Comparison of ENCODE assay signal across 18 cellular contexts in the genomic region with DNA sequence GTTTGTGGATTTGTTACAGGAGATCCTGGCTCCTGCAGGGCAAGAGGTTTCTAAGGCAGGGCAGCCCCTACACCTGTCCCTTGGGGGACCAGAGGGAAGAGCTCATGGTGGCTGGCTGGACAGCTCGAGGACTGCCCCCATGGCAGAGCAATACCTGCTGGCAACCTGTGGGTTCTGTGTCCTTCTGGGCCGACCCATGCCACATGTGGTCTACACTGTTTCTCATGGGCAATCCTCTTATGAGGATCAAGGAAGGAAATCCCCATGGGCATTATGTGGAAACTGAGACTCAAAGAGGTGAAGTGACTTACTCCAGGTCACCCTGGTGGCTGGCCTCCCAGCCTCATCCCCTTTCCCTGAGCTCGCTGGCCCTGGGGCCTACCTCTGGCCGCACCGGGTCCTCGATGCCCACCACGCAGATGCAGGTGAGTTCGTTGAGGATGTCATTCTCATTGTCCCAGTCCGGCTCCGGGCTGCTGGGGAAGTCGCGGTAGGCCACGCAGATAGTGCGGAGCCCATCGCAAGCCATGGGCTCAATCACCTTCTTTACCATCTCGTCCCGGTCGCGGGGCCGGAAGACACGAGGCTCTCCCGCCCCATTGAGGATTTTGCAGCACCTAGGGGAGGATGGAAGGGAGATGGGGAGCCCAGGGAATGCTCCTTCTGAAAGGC. TPM values are rescaled to one million over a fixed set of nuclear protein-coding genes. Genes with fewer than 3 reads are reported as not detected.
DNase-seq lines count a peak whose midpoint lies in the region; ATAC-seq and TF ChIP-seq lines count a peak whose summit lies in the region.
"Had no signal": no experiment of that assay in that cellular context is flagged by ENCODE, and none has a peak within 500 bp of the region (broad histone marks: within the 10 kb centered on the region; RNA-seq: fewer than 3 reads in every experiment).

No MANE protein-coding gene starts in this region.

- H3K9me3 ChIP-seq in neuronal stem cell (replicated peaks in 1 of 2; ENCODE audit: control insufficient read depth in 2 of 2, insufficient read depth in 1 of 2, low read depth in 1 of 2, low read length in 2 of 2) (no peaks in the 10 kb centered on the region), mucosa of descending colon (no peaks in the 10 kb centered on the region), vagina (no peaks in the 10 kb centered on the region)

- no peak overlapping the region for H3K23ac ChIP-seq in neuronal stem cell (ENCODE audit: low read depth, low read length, poor library complexity)

- H3K18ac ChIP-seq in neuronal stem cell (ENCODE audit: low read length): peak overlapping the region; percentile 23

- H2AK5ac ChIP-seq in neuronal stem cell (ENCODE audit: low read depth, low read length): peak overlapping the region; percentile 22

- no peak overlapping the region for H3K4me3 ChIP-seq in neuronal stem cell (ENCODE audit: low read length in 2 of 2)
- H3K4me3 ChIP-seq in mucosa of descending colon: no peak overlapping the region
- H3K4me3 ChIP-seq in vagina: no peak overlapping the region
- H3K4me3 ChIP-seq: K562, SK-N-MC had no signal

- no peak for DNase-seq in HFFc6
- peak; percentile 77 for DNase-seq in chondrocyte (ENCODE audit: low spot score)
- DNase-seq in neuronal stem cell (ENCODE audit: low spot score): no peak
- no peak for DNase-seq in mucosa of descending colon
- DNase-seq in kidney tubule cell (ENCODE audit: low spot score): no peak
- no peak for DNase-seq in vagina (ENCODE audit: extremely low spot score in 2 of 2)
- DNase-seq: AML-193; Caco-2; CD4-positive, alpha-beta T cell; GF-D8; NCI-H1105 treated with DMSO at 0.1 percent for 48 hours; NCI-H1694; NCI-H510A; NCI-H748 treated with DMSO at 0.1 percent for 48 hours; NK-92 treated with Interleukin-12 subunit alpha and Interleukin-12 subunit beta, amount 100 ng/mL, for 24 hours had no signal

- H4K91ac ChIP-seq in neuronal stem cell (ENCODE audit: low read depth, low read length, poor library complexity): no peak overlapping the region

- no peaks in the 10 kb centered on the region for H3K79me1 ChIP-seq in neuronal stem cell (ENCODE audit: low read depth, low read length)

- no peak overlapping the region for H2BK120ac ChIP-seq in neuronal stem cell (ENCODE audit: low read depth, low read length)

- H3K4me1 Mint-ChIP-seq in HFFc6 (ENCODE audit: low read depth): peaks cover 46% of the 10 kb centered on the region
- H3K4me1 Mint-ChIP-seq in chondrocyte (ENCODE audit: low read depth): peaks cover 27% of the 10 kb centered on the region
- peaks cover 54% of the 10 kb centered on the region for H3K4me1 Mint-ChIP-seq in stimulated activated memory B cell treated with anti-CD40 and anti-IgM and Interleukin-4, amounts not matched to agents 10 μg/mL and 1 μg/mL and 100 μg/mL, for 72 hours

- H3K27me3 ChIP-seq in neuronal stem cell (ENCODE audit: control insufficient read depth in 3 of 3, insufficient read depth in 3 of 3, low read depth in 1 of 3, low read length in 3 of 3) (peaks cover 0 to 36% (median 0%) of the 10 kb centered on the region in 3 experiments), vagina (no peaks in the 10 kb centered on the region)

- H3K9me3 Mint-ChIP-seq in HFFc6: no peaks in the 10 kb centered on the region
- peaks cover 10% of the 10 kb centered on the region for H3K9me3 Mint-ChIP-seq in chondrocyte (ENCODE audit: low read depth)
- H3K9me3 Mint-ChIP-seq in stimulated activated memory B cell treated with anti-CD40 and anti-IgM and Interleukin-4, amounts not matched to agents 10 μg/mL and 1 μg/mL and 100 μg/mL, for 72 hours: no peaks in the 10 kb centered on the region
- H3K9me3 Mint-ChIP-seq: CD4-positive, alpha-beta T cell had no signal

- H3K4me3 Mint-ChIP-seq in HFFc6: no peak overlapping the region
- no peak overlapping the region for H3K4me3 Mint-ChIP-seq in chondrocyte (ENCODE audit: unreplicated experiment)
- H3K4me3 Mint-ChIP-seq in stimulated activated memory B cell treated with anti-CD40 and anti-IgM and Interleukin-4, amounts not matched to agents 10 μg/mL and 1 μg/mL and 100 μg/mL, for 72 hours: no peak overlapping the region
- H3K4me3 Mint-ChIP-seq: CD4-positive, alpha-beta T cell had no signal

- no CpG with 5 or more reads among the region's 22 CpGs for WGBS in neuronal stem cell (ENCODE audit: extremely low coverage in 2 of 2, insufficient read length in 2 of 2, insufficient replicate concordance in 1 of 2), 2 donors

- no peak overlapping the region for H4K8ac ChIP-seq in neuronal stem cell (ENCODE audit: low read depth, low read length)

- peaks cover 3% of the 10 kb centered on the region; the same call in 1 of the 2 replicates for H3K36me3 Mint-ChIP-seq in HFFc6 (ENCODE audit: low read depth)
- peaks cover 2% of the 10 kb centered on the region for H3K36me3 Mint-ChIP-seq in chondrocyte (ENCODE audit: low read depth)
- H3K36me3 Mint-ChIP-seq in stimulated activated memory B cell treated with anti-CD40 and anti-IgM and Interleukin-4, amounts not matched to agents 10 μg/mL and 1 μg/mL and 100 μg/mL, for 72 hours: no peaks in the 10 kb centered on the region

- peak overlapping the region; percentile 4 for H3K9ac ChIP-seq in neuronal stem cell (ENCODE audit: low read depth, low read length, poor library complexity)

- H3K27ac Mint-ChIP-seq in HFFc6 (peak overlapping the region; percentile 83), chondrocyte (ENCODE audit: unreplicated experiment) (peak overlapping the region; percentile 85)
- peak overlapping the region; percentile 11 for H3K27ac Mint-ChIP-seq in stimulated activated memory B cell treated with anti-CD40 and anti-IgM and Interleukin-4, amounts not matched to agents 10 μg/mL and 1 μg/mL and 100 μg/mL, for 72 hours
- H3K27ac Mint-ChIP-seq: CD4-positive, alpha-beta T cell had no signal

- peaks cover 4% of the 10 kb centered on the region for H3K27me3 Mint-ChIP-seq in HFFc6 (ENCODE audit: insufficient read depth)
- H3K27me3 Mint-ChIP-seq in chondrocyte (ENCODE audit: low read depth): peaks cover 12% of the 10 kb centered on the region
- no peaks in the 10 kb centered on the region for H3K27me3 Mint-ChIP-seq in stimulated activated memory B cell treated with anti-CD40 and anti-IgM and Interleukin-4, amounts not matched to agents 10 μg/mL and 1 μg/mL and 100 μg/mL, for 72 hours

- H2AFZ ChIP-seq in neuronal stem cell (ENCODE audit: low read length): no peak overlapping the region

- TF ChIP-seq CTCF in HFFc6 (IDR thresholded peaks at IDR 0.05) (no peak), chondrocyte (IDR thresholded peaks at IDR 0.05) (no peak), mucosa of descending colon (IDR thresholded peaks at IDR 0.05) (no peak), vagina (IDR thresholded peaks at IDR 0.05) (no peak)

- no peak overlapping the region for H2BK15ac ChIP-seq in neuronal stem cell (ENCODE audit: low read length)

- no peaks in the 10 kb centered on the region for H3K36me3 ChIP-seq in neuronal stem cell (replicated peaks in 1 of 2; ENCODE audit: control insufficient read depth in 2 of 2, insufficient read depth in 2 of 2, low read length in 2 of 2)
- H3K36me3 ChIP-seq in mucosa of descending colon (ENCODE audit: low read depth): no peaks in the 10 kb centered on the region
- no peaks in the 10 kb centered on the region for H3K36me3 ChIP-seq in vagina

- H3K27ac ChIP-seq in neuronal stem cell (replicated peaks; ENCODE audit: low read length): no peak overlapping the region
- no peak overlapping the region for H3K27ac ChIP-seq in vagina
- H3K27ac ChIP-seq: SK-N-MC had no signal

- no peak overlapping the region for H3K14ac ChIP-seq in neuronal stem cell (ENCODE audit: low read length)

- no peak overlapping the region for H2BK12ac ChIP-seq in neuronal stem cell (ENCODE audit: low read length)

- intact Hi-C loops in mucosa of descending colon (cut with DNase I, micrococcal nuclease) (no loop called here), vagina (cut with DNase I) (loop anchor here (5.0 kb wide), 1 partner anchor 1146 kb away; no protein-coding TSS in a partner anchor)

- no peak overlapping the region for H2BK5ac ChIP-seq in neuronal stem cell (ENCODE audit: low read length)

- no peak overlapping the region for H3K4me2 ChIP-seq in neuronal stem cell (ENCODE audit: insufficient read depth, low read length, poor library complexity, severe bottlenecking)

- ATAC-seq in stimulated activated memory B cell treated with anti-CD40 and anti-IgM and Interleukin-4, amounts not matched to agents 10 μg/mL and 1 μg/mL and 100 μg/mL, for 72 hours: no peak
- ATAC-seq in mucosa of descending colon: no peak
- ATAC-seq: K562 had no signal

- no peak for TF ChIP-seq POLR2A in vagina (IDR thresholded peaks at IDR 0.05)

- H3K4me1 ChIP-seq in neuronal stem cell (ENCODE audit: control insufficient read depth in 2 of 2, insufficient read depth in 1 of 2, low read depth in 1 of 2, low read length in 2 of 2) (peaks cover 0 to 6% of the 10 kb centered on the region in 2 donors), mucosa of descending colon (ENCODE audit: low read depth) (no peaks in the 10 kb centered on the region), vagina (no peaks in the 10 kb centered on the region)
- H3K4me1 ChIP-seq: Caco-2 had no signal

- H3K4ac ChIP-seq in neuronal stem cell (ENCODE audit: low read length): no peak overlapping the region

RNA-seq across cellular contexts. Expression of a gene that starts 37.5 kb away (rescaled TPM):
- total RNA-seq in HFFc6 (2021; fragmentation: NEBNext Ultra II Directional; extraction: Animal tissue kit (Norgen Biotek cat#: 25700)): 100 to 1,000 TPM; 240 to 278 (median 274) TPM
- total RNA-seq in chondrocyte (197 to 243 TPM (median 198 TPM) in 3 replicates), mucosa of descending colon (100 to 1,000 TPM in 1 of 3 donors, 10 to 100 TPM in 2; 88.1 to 127 (median 95.3) TPM), vagina (66.5 TPM)
- 103 TPM for polyA plus RNA-seq in neuronal stem cell (2013, experiment 1 of 2)
- 99.6 TPM for polyA plus RNA-seq in neuronal stem cell (2013, experiment 2 of 2)

Comparison
In these comparisons a context has a peak if more than half of its experiments do, and no peak if none do; other contexts are left out.
1. H3K27ac Mint-ChIP-seq: peak in every context shown above with its lines; median percentile 85 in chondrocyte; 83 in HFFc6; 11 in stimulated activated memory B cell treated with anti-CD40 and anti-IgM and Interleukin-4, amounts not matched to agents 10 μg/mL and 1 μg/mL and 100 μg/mL, for 72 hours.